Comparison of ENCODE assay signal across 1 cellular context in the genomic region with DNA sequence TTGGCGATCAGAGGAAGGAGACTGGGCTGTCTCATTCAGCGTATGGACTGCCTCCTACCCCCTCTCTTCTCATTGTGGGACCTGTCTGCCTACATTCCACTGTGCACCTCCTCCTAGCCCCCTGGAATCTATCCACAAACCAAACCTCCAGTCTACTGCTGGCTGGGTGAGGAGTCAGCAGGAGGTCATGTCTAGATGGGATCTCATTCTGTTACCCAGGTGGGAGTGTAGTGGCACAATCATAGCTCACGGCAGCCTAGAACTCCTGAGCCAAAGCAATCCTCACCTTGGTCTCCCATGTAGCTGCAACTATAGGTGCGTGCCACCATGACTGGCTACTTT.
TF ChIP-seq lines count a peak whose summit lies in the region.

No MANE protein-coding gene starts in this region.

TF ChIP-seq in H1, 55 proteins besides CTCF, POLR2A, EP300 and RAD21 (continued from another document):
- no peak for TF ChIP-seq TCF12 (IDR thresholded peaks at IDR 0.05; ENCODE audit: low read depth, low read length)
- no peak for TF ChIP-seq JUN (IDR thresholded peaks at IDR 0.05; ENCODE audit: low read depth, low read length)
- TF ChIP-seq, protein P1, sequence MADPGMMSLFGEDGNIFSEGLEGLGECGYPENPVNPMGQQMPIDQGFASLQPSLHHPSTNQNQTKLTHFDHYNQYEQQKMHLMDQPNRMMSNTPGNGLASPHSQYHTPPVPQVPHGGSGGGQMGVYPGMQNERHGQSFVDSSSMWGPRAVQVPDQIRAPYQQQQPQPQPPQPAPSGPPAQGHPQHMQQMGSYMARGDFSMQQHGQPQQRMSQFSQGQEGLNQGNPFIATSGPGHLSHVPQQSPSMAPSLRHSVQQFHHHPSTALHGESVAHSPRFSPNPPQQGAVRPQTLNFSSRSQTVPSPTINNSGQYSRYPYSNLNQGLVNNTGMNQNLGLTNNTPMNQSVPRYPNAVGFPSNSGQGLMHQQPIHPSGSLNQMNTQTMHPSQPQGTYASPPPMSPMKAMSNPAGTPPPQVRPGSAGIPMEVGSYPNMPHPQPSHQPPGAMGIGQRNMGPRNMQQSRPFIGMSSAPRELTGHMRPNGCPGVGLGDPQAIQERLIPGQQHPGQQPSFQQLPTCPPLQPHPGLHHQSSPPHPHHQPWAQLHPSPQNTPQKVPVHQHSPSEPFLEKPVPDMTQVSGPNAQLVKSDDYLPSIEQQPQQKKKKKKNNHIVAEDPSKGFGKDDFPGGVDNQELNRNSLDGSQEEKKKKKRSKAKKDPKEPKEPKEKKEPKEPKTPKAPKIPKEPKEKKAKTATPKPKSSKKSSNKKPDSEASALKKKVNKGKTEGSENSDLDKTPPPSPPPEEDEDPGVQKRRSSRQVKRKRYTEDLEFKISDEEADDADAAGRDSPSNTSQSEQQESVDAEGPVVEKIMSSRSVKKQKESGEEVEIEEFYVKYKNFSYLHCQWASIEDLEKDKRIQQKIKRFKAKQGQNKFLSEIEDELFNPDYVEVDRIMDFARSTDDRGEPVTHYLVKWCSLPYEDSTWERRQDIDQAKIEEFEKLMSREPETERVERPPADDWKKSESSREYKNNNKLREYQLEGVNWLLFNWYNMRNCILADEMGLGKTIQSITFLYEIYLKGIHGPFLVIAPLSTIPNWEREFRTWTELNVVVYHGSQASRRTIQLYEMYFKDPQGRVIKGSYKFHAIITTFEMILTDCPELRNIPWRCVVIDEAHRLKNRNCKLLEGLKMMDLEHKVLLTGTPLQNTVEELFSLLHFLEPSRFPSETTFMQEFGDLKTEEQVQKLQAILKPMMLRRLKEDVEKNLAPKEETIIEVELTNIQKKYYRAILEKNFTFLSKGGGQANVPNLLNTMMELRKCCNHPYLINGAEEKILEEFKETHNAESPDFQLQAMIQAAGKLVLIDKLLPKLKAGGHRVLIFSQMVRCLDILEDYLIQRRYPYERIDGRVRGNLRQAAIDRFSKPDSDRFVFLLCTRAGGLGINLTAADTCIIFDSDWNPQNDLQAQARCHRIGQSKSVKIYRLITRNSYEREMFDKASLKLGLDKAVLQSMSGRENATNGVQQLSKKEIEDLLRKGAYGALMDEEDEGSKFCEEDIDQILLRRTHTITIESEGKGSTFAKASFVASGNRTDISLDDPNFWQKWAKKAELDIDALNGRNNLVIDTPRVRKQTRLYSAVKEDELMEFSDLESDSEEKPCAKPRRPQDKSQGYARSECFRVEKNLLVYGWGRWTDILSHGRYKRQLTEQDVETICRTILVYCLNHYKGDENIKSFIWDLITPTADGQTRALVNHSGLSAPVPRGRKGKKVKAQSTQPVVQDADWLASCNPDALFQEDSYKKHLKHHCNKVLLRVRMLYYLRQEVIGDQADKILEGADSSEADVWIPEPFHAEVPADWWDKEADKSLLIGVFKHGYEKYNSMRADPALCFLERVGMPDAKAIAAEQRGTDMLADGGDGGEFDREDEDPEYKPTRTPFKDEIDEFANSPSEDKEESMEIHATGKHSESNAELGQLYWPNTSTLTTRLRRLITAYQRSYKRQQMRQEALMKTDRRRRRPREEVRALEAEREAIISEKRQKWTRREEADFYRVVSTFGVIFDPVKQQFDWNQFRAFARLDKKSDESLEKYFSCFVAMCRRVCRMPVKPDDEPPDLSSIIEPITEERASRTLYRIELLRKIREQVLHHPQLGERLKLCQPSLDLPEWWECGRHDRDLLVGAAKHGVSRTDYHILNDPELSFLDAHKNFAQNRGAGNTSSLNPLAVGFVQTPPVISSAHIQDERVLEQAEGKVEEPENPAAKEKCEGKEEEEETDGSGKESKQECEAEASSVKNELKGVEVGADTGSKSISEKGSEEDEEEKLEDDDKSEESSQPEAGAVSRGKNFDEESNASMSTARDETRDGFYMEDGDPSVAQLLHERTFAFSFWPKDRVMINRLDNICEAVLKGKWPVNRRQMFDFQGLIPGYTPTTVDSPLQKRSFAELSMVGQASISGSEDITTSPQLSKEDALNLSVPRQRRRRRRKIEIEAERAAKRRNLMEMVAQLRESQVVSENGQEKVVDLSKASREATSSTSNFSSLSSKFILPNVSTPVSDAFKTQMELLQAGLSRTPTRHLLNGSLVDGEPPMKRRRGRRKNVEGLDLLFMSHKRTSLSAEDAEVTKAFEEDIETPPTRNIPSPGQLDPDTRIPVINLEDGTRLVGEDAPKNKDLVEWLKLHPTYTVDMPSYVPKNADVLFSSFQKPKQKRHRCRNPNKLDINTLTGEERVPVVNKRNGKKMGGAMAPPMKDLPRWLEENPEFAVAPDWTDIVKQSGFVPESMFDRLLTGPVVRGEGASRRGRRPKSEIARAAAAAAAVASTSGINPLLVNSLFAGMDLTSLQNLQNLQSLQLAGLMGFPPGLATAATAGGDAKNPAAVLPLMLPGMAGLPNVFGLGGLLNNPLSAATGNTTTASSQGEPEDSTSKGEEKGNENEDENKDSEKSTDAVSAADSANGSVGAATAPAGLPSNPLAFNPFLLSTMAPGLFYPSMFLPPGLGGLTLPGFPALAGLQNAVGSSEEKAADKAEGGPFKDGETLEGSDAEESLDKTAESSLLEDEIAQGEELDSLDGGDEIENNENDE (IDR thresholded peaks at IDR 0.05; ENCODE audit: insufficient replicate concordance, low read length): no peak
- TF ChIP-seq TEAD4 (IDR thresholded peaks at IDR 0.05; ENCODE audit: low read depth, low read length): no peak
- TF ChIP-seq POU5F1 (IDR thresholded peaks at IDR 0.05; ENCODE audit: low read depth, low read length): no peak
- no peak for TF ChIP-seq EZH2 (IDR thresholded peaks at IDR 0.05; ENCODE audit: low read depth, low read length, severe bottlenecking)
- no peak for TF ChIP-seq HDAC6 (IDR thresholded peaks at IDR 0.05; ENCODE audit: low read depth, low read length)
- TF ChIP-seq KDM4A (IDR thresholded peaks at IDR 0.05; ENCODE audit: low read depth, low read length, severe bottlenecking): no peak
- no peak for TF ChIP-seq CEBPB (IDR thresholded peaks at IDR 0.05; ENCODE audit: low read depth, low read length)
- no peak for TF ChIP-seq ASH2L (IDR thresholded peaks at IDR 0.05; ENCODE audit: low read length)
- no peak for TF ChIP-seq TAF7 (optimal IDR thresholded peaks at IDR 0.05; ENCODE audit: borderline replicate concordance, low read depth, low read length)
- no peak for TF ChIP-seq SIRT6 (IDR thresholded peaks at IDR 0.05; ENCODE audit: low read length)
- no peak for TF ChIP-seq SAP30 (IDR thresholded peaks at IDR 0.05; ENCODE audit: insufficient read depth, insufficient replicate concordance, low read length)
- no peak for TF ChIP-seq CBX8 (IDR thresholded peaks at IDR 0.05; ENCODE audit: borderline replicate concordance, low read depth, low read length)
- TF ChIP-seq PHF8 (conservative IDR thresholded peaks at IDR 0.05; ENCODE audit: low read depth, low read length): no peak
- no peak for TF ChIP-seq BRCA1 (IDR thresholded peaks at IDR 0.05; ENCODE audit: low read depth, low read length)
- no peak for TF ChIP-seq MAFK (IDR thresholded peaks at IDR 0.05; ENCODE audit: low read depth, low read length)
TF ChIP-seq in H1: peak in this region for 0.
